In genomic region chr17:36027776-36028175, GRCh38 we compare ENCODE assay signal across 20 cellular contexts. TPM values are rescaled to one million over a fixed set of nuclear protein-coding genes. Genes with fewer than 3 reads are reported as not detected.
DNase-seq lines count a peak whose midpoint lies in the region; ATAC-seq and TF ChIP-seq lines count a peak whose summit lies in the region.
"Had no signal": no experiment of that assay in that cellular context is flagged by ENCODE, and none has a peak within 500 bp of the region (broad histone marks: within the 10 kb centered on the region; RNA-seq: fewer than 3 reads in every experiment).

No MANE protein-coding gene starts in this region.

- no peak for TF ChIP-seq CTCF in C4-2B (conservative IDR thresholded peaks at IDR 0.05)
- no peak for TF ChIP-seq CTCF in VCaP (conservative IDR thresholded peaks at IDR 0.05)
- no peak for TF ChIP-seq CTCF in mesothelial cell of epicardium (IDR thresholded peaks at IDR 0.05; ENCODE audit: unreplicated experiment)
- no peak for TF ChIP-seq CTCF in omental fat pad (IDR thresholded peaks at IDR 0.05)

- no peak for ATAC-seq in omental fat pad (ENCODE audit: low FRiP score)
- ATAC-seq: A549, GM23338 had no signal

- H3K27ac Mint-ChIP-seq in mesothelial cell of epicardium, result peak overlapping the region; percentile 70
- H3K27ac Mint-ChIP-seq: CD14-positive monocyte, GM23338, HFFc6 had no signal

- H3K9me3 Mint-ChIP-seq in mesothelial cell of epicardium, result no peaks in the 10 kb centered on the region

- H3K27ac ChIP-seq in C4-2B, result peak overlapping the region; percentile 16; the same call in 1 of the 2 replicates
- H3K27ac ChIP-seq in VCaP, result peak overlapping the region; percentile 55
- H3K27ac ChIP-seq: 22Rv1, A549, HL-60 had no signal

- peaks cover 31% of the 10 kb centered on the region for H3K4me1 Mint-ChIP-seq in mesothelial cell of epicardium
- H3K4me1 Mint-ChIP-seq: CD4-positive, alpha-beta memory T cell had no signal

- no peaks in the 10 kb centered on the region for H3K36me3 Mint-ChIP-seq in mesothelial cell of epicardium
- H3K36me3 Mint-ChIP-seq: CD14-positive monocyte; CD4-positive, alpha-beta memory T cell had no signal

- H3K4me3 Mint-ChIP-seq in mesothelial cell of epicardium, result no peak overlapping the region
- H3K4me3 Mint-ChIP-seq: CD14-positive monocyte; CD4-positive, alpha-beta memory T cell; GM23338; HFFc6 had no signal

- H3K27me3 Mint-ChIP-seq in mesothelial cell of epicardium (ENCODE audit: low read depth), result peaks cover 7% of the 10 kb centered on the region

- DNase-seq in M059J (ENCODE audit: low read depth), result peak; percentile 38
- no peak for DNase-seq in mesothelial cell of epicardium (ENCODE audit: low spot score in 2 of 2, unreplicated experiment in 2 of 2)
- no peak for DNase-seq in NCI-H1436 (lab: John Stamatoyannopoulos, UW)
- no peak for DNase-seq in activated T-cell treated with anti-CD3 and anti-CD28 coated beads, Interleukin-2, amount 50 U/mL, for 48 hours
- DNase-seq in omental fat pad (ENCODE audit: low spot score), result no peak
- DNase-seq: AML-193; Calu3; CD4-positive, alpha-beta memory T cell; DMS79 treated with DMSO at 0.1 percent for 48 hours; GF-D8; HCEC 1CT; HFFc6 had no signal

RNA-seq across cellular contexts. Expression of gene CCL23, which starts 10.0 kb away (rescaled TPM):
- total RNA-seq in M059J (2014; rRNA removed; shearing (Covaris generic)), result not detected in 2 replicates
- not detected in 3 replicates for total RNA-seq in mesothelial cell of epicardium
- 1 to 10 TPM; 1.5 to 6.6 (median 4.7) TPM for total RNA-seq in omental fat pad
- total RNA-seq: Calu3; CD4-positive, alpha-beta memory T cell; GM23338; HFFc6; HT1080 had no signal

RNA-seq across cellular contexts. Expression of gene CCL15, which starts 26.4 kb away (rescaled TPM):
- not detected in 2 replicates for total RNA-seq in M059J (2014; rRNA removed; shearing (Covaris generic))
- total RNA-seq in mesothelial cell of epicardium, result not detected in 3 replicates
- 1 to 10 TPM in 1 of 4 donors, not detected in 3; 4.6 TPM for total RNA-seq in omental fat pad
- total RNA-seq: Calu3; CD4-positive, alpha-beta memory T cell; GM23338; HFFc6; HT1080 had no signal

RNA-seq across cellular contexts. Expression of gene CCL18, which starts 36.3 kb away (rescaled TPM):
- not detected in 2 replicates for total RNA-seq in M059J (2014; rRNA removed; shearing (Covaris generic))
- total RNA-seq in mesothelial cell of epicardium, result not detected in 3 replicates
- total RNA-seq in omental fat pad, result 10 to 100 TPM in 2 of 4 donors, 1 to 10 TPM in 2; 1.7 to 21.5 (median 9.8) TPM
- total RNA-seq: Calu3; CD4-positive, alpha-beta memory T cell; GM23338; HFFc6; HT1080 had no signal

RNA-seq across cellular contexts. Expression of gene CCL14, which starts 41.2 kb away (rescaled TPM):
- total RNA-seq in M059J (2014; rRNA removed; shearing (Covaris generic)), result not detected in 2 replicates
- not detected in 3 replicates for total RNA-seq in mesothelial cell of epicardium
- total RNA-seq in omental fat pad, result 10 to 100 TPM; 29.0 to 83.2 (median 68.7) TPM
- total RNA-seq: Calu3; CD4-positive, alpha-beta memory T cell; GM23338; HFFc6; HT1080 had no signal

RNA-seq across cellular contexts. Expression of gene CCL16, which starts 46.5 kb away (rescaled TPM):
- not detected in 2 replicates for total RNA-seq in M059J (2014; rRNA removed; shearing (Covaris generic))
- total RNA-seq in mesothelial cell of epicardium (not detected in 3 replicates), omental fat pad (1 to 10 TPM in 1 of 4 donors, under 1 TPM in 1, not detected in 2; 0.69 to 2.8 TPM)
- total RNA-seq: Calu3; CD4-positive, alpha-beta memory T cell; GM23338; HFFc6; HT1080 had no signal
